Comparison of ENCODE assay signal across 12 cellular contexts in genomic region chr18:68414407-68414806, GRCh38.
A peak's percentile ranks its signal among the peaks of the same experiment; 100 is the strongest.
DNase-seq lines count a peak whose midpoint lies in the region; ATAC-seq, FAIRE-seq and TF ChIP-seq lines count a peak whose summit lies in the region.
"Had no signal": no experiment of that assay in that cellular context is flagged by ENCODE, and none has a peak within 500 bp of the region (broad histone marks: within the 10 kb centered on the region; RNA-seq: fewer than 3 reads in every experiment).

No MANE protein-coding gene starts in this region.

- H3K9me3 Mint-ChIP-seq in MCF 10A (ENCODE audit: unreplicated experiment) (no peaks in the 10 kb centered on the region), neural progenitor cell (no peaks in the 10 kb centered on the region)

- H3K4me3 ChIP-seq in mammary epithelial cell (replicated peaks in 1 of 3; ENCODE audit: insufficient read depth in 1 of 3, low read depth in 2 of 3, low read length in 3 of 3) (no peak overlapping the region), H1 (ENCODE audit: extremely low read depth in 1 of 4, insufficient read depth in 2 of 4, low read depth in 3 of 4, low read length in 4 of 4) (no peak overlapping the region; a peak in 1 of 8 replicates), neural progenitor cell (no peak overlapping the region), PC-9 (no peak overlapping the region), psoas muscle (no peak overlapping the region)
- H3K4me3 ChIP-seq: BLaER1 treated with 17β-estradiol and CSF1 and Interleukin-3, amounts not matched to agents 10 nM and 100 nM had no signal

- no peak overlapping the region for H3K4ac ChIP-seq in H1 (replicated peaks; ENCODE audit: insufficient read length, low read depth, low read length)

- H3K27me3 ChIP-seq in mammary epithelial cell (ENCODE audit: insufficient read depth, low read length) (no peaks in the 10 kb centered on the region), H1 (replicated peaks in 1 of 4; ENCODE audit: control insufficient read depth in 3 of 4, extremely low read depth in 1 of 4, insufficient read depth in 3 of 4, low read length in 3 of 4) (no peaks in the 10 kb centered on the region), neural progenitor cell (no peaks in the 10 kb centered on the region), PC-9 (ENCODE audit: insufficient read depth, low read depth) (no peaks in the 10 kb centered on the region), psoas muscle (ENCODE audit: insufficient read depth in 3 of 3, low read length in 2 of 3) (no peaks in the 10 kb centered on the region)
- H3K27me3 ChIP-seq: BLaER1 treated with 17β-estradiol and CSF1 and Interleukin-3, amounts not matched to agents 10 nM and 100 nM had no signal

- no peaks in the 10 kb centered on the region for H3K79me1 ChIP-seq in H1 (ENCODE audit: low read depth, low read length)

- H3K79me2 ChIP-seq in mammary epithelial cell (ENCODE audit: insufficient read depth, low read length) (no peaks in the 10 kb centered on the region), H1 (ENCODE audit: control insufficient read depth in 1 of 2, insufficient read depth in 2 of 2, low read length in 2 of 2) (no peaks in the 10 kb centered on the region), neural progenitor cell (ENCODE audit: low read depth) (no peaks in the 10 kb centered on the region), PC-9 (ENCODE audit: low read depth) (no peaks in the 10 kb centered on the region)

- H3K56ac ChIP-seq in H1 (replicated peaks; ENCODE audit: insufficient read length, low read depth, low read length), result no peak overlapping the region

- no peak for ATAC-seq in psoas muscle

- no peak overlapping the region for H2BK15ac ChIP-seq in H1 (ENCODE audit: low read length)

- H3K9ac ChIP-seq in mammary epithelial cell (ENCODE audit: insufficient read depth, low read length) (no peak overlapping the region), H1 (replicated peaks in 1 of 4; ENCODE audit: extremely low read depth in 1 of 4, low read depth in 3 of 4, low read length in 3 of 4) (no peak overlapping the region), neural progenitor cell (no peak overlapping the region)
- H3K9ac ChIP-seq: BLaER1 treated with 17β-estradiol and CSF1 and Interleukin-3, amounts not matched to agents 10 nM and 100 nM had no signal

- intact Hi-C loops in mammary epithelial cell (cut with micrococcal nuclease) (no loop called here), MCF 10A (cut with micrococcal nuclease) (no loop called here), PC-9 (cut with micrococcal nuclease; ENCODE audit: unreplicated experiment) (no loop called here), psoas muscle (cut with DNase I) (no loop called here)

- no peak for TF ChIP-seq POLR2A in H1 (IDR thresholded peaks at IDR 0.05; ENCODE audit: control extremely low read depth in 1 of 2, low read depth in 2 of 2, low read length in 2 of 2)

- BruUV-seq in mammary epithelial cell (replicated peaks; lab: Mats Ljungman, UMichigan) (no TSS peak), MCF 10A (replicated peaks; lab: Mats Ljungman, UMichigan) (no TSS peak), PC-9 (replicated peaks; lab: Mats Ljungman, UMichigan) (no TSS peak)

- no peaks in the 10 kb centered on the region for H3K23me2 ChIP-seq in H1 (ENCODE audit: low read depth, low read length)

- WGBS in mammary epithelial cell (ENCODE audit: low coverage, missing lambda C conversion rate), result 64% methylated on average over 2 of the region's 2 CpGs
- WGBS in H1 (ENCODE audit: extremely low coverage in 1 of 2, insufficient coverage in 1 of 2, insufficient read length in 1 of 2, insufficient replicate concordance in 2 of 2, low coverage in 1 of 2, low lambda C conversion rate in 2 of 2, missing lambda C conversion rate in 1 of 2), 2 experiments, result 88% methylated on average over 2 of the region's 2 CpGs; no CpG with 5 or more reads in 1 of the 2 experiments
- WGBS in psoas muscle, 3 donors, result 82 to 86% (median 85%) methylated on average over 2 of the region's 2 CpGs

- H4K20me1 ChIP-seq in mammary epithelial cell (ENCODE audit: insufficient read depth, low read length), result no peaks in the 10 kb centered on the region
- no peaks in the 10 kb centered on the region for H4K20me1 ChIP-seq in H1 (replicated peaks in 1 of 2; ENCODE audit: control insufficient read depth in 1 of 2, insufficient read depth in 2 of 2, low read length in 2 of 2)
- H4K20me1 ChIP-seq in neural progenitor cell (ENCODE audit: low read depth), result no peaks in the 10 kb centered on the region
- no peaks in the 10 kb centered on the region; the same call in 1 of the 2 replicates for H4K20me1 ChIP-seq in PC-9 (ENCODE audit: insufficient read depth)
- H4K20me1 ChIP-seq: BLaER1 treated with 17β-estradiol and CSF1 and Interleukin-3, amounts not matched to agents 10 nM and 100 nM had no signal

- no peak overlapping the region for H2BK12ac ChIP-seq in H1 (ENCODE audit: low read depth, low read length)

- H3K36me3 ChIP-seq in mammary epithelial cell (ENCODE audit: insufficient read depth, low read length) (no peaks in the 10 kb centered on the region), H1 (ENCODE audit: control insufficient read depth in 2 of 4, insufficient read depth in 4 of 4, low read length in 3 of 4) (no peaks in the 10 kb centered on the region), neural progenitor cell (no peaks in the 10 kb centered on the region), PC-9 (ENCODE audit: low read depth) (no peaks in the 10 kb centered on the region), psoas muscle (ENCODE audit: insufficient read depth in 1 of 2, low read depth in 1 of 2) (no peaks in the 10 kb centered on the region)
- H3K36me3 ChIP-seq: BLaER1 treated with 17β-estradiol and CSF1 and Interleukin-3, amounts not matched to agents 10 nM and 100 nM had no signal

- no peak overlapping the region for H2AK5ac ChIP-seq in H1 (ENCODE audit: low read depth, low read length)

- H3K23ac ChIP-seq in H1 (ENCODE audit: insufficient read length), result no peak overlapping the region

- no peak overlapping the region for H3K18ac ChIP-seq in H1 (ENCODE audit: extremely low read depth, low read length)

- H3K4me3 Mint-ChIP-seq in MCF 10A (ENCODE audit: unreplicated experiment) (no peak overlapping the region), neural progenitor cell (no peak overlapping the region)
- H3K4me3 Mint-ChIP-seq: CD4-positive, CD25-positive, alpha-beta regulatory T cell had no signal

- dilution Hi-C loops in mammary epithelial cell (cut with HindIII; ENCODE audit: low sequenced_read_pairs), result no loop called here

- H3K4me1 Mint-ChIP-seq in MCF 10A (ENCODE audit: insufficient read depth, unreplicated experiment), result peaks cover 14% of the 10 kb centered on the region
- peaks cover 9% of the 10 kb centered on the region for H3K4me1 Mint-ChIP-seq in neural progenitor cell
- H3K4me1 Mint-ChIP-seq: CD4-positive, CD25-positive, alpha-beta regulatory T cell had no signal

- POLR2A ChIA-PET in MCF 10A (lab: Yijun Ruan, JAX) (no interaction called here), H1 (lab: Charles Lee; ENCODE audit: partially characterized antibody) (no interaction called here), PC-9 (lab: Charles Lee; ENCODE audit: unreplicated experiment) (no interaction called here)

- no peak overlapping the region for H3K27ac ChIP-seq in mammary epithelial cell (ENCODE audit: insufficient read depth, low read depth, low read length)
- no peak overlapping the region for H3K27ac ChIP-seq in H1 (ENCODE audit: low read depth, low read length)
- no peak overlapping the region for H3K27ac ChIP-seq in neural progenitor cell
- H3K27ac ChIP-seq in PC-9, result no peak overlapping the region
- no peak overlapping the region for H3K27ac ChIP-seq in psoas muscle
- H3K27ac ChIP-seq: BLaER1 treated with 17β-estradiol and CSF1 and Interleukin-3, amounts not matched to agents 10 nM and 100 nM had no signal

- DNase-seq in mammary epithelial cell (no peak), MCF 10A (ENCODE audit: unreplicated experiment) (no peak), H1 (ENCODE audit: low read depth in 1 of 2, low spot score in 2 of 2) (no peak), neural progenitor cell (ENCODE audit: low spot score) (peak; percentile 40), PC-9 (no peak), AG08395 (ENCODE audit: low spot score) (no peak), psoas muscle (no peak)
- DNase-seq: 8988T; CD4-positive, CD25-positive, alpha-beta regulatory T cell; DMS 273 treated with DMSO at 0.1 percent for 48 hours; H7 had no signal

- H2BK20ac ChIP-seq in H1 (ENCODE audit: low read length), result no peak overlapping the region

- TF ChIP-seq CTCF in mammary epithelial cell (conservative IDR thresholded peaks at IDR 0.05 in 1 of 2, IDR thresholded peaks at IDR 0.05 in 1 of 2; ENCODE audit: extremely low read depth in 1 of 2, insufficient read depth in 1 of 2, low read depth in 1 of 2, low read length in 2 of 2) (no peak), MCF 10A (IDR thresholded peaks at IDR 0.05; ENCODE audit: unreplicated experiment) (no peak), H1 (IDR thresholded peaks at IDR 0.05; ENCODE audit: control extremely low read depth in 1 of 3, insufficient read depth in 1 of 3, low read depth in 1 of 3, low read length in 3 of 3) (no peak), neural progenitor cell (IDR thresholded peaks at IDR 0.05) (no peak), PC-9 (conservative IDR thresholded peaks at IDR 0.05) (no peak), psoas muscle (IDR thresholded peaks at IDR 0.05) (no peak)

- in situ Hi-C loops in mammary epithelial cell (cut with MboI; ENCODE audit: low sequenced_read_pairs in 2 of 2), result no loop called here

- no peak overlapping the region; the same call in 1 of the 2 replicates for H4K8ac ChIP-seq in H1 (ENCODE audit: extremely low read depth, insufficient read depth, low read length)

- no peaks in the 10 kb centered on the region for H3K9me2 ChIP-seq in PC-9 (ENCODE audit: insufficient read depth)

- H3K14ac ChIP-seq in H1 (ENCODE audit: insufficient read length), result no peak overlapping the region

- no peak for TF ChIP-seq EP300 in H1 (IDR thresholded peaks at IDR 0.05; ENCODE audit: borderline replicate concordance in 1 of 2, low read depth in 2 of 2, low read length in 2 of 2)

- H3K27me3 Mint-ChIP-seq in MCF 10A (ENCODE audit: insufficient read depth, unreplicated experiment), result no peaks in the 10 kb centered on the region
- no peaks in the 10 kb centered on the region for H3K27me3 Mint-ChIP-seq in neural progenitor cell (ENCODE audit: insufficient read depth, low read depth)
- H3K27me3 Mint-ChIP-seq: CD4-positive, CD25-positive, alpha-beta regulatory T cell had no signal

- H3K4me2 ChIP-seq in mammary epithelial cell (ENCODE audit: insufficient read depth, low read depth, low read length) (no peak overlapping the region), H1 (ENCODE audit: insufficient read depth in 1 of 2, low read depth in 2 of 2, low read length in 2 of 2) (no peak overlapping the region), neural progenitor cell (no peak overlapping the region), PC-9 (no peak overlapping the region)

- 0 out of 4 replicates have a peak, but pooled peaks of 1 of the 2 experiments have one; percentile 7 for TF ChIP-seq RAD21 in H1 (IDR thresholded peaks at IDR 0.05 in 1 of 2, conservative IDR thresholded peaks at IDR 0.05 in 1 of 2; ENCODE audit: low read depth in 2 of 2, low read length in 2 of 2)

- no peak overlapping the region for H4K5ac ChIP-seq in H1 (ENCODE audit: insufficient read length, low read depth, low read length)

- FAIRE-seq in H1 (lab: Jason Lieb, UNC), result peak; percentile 48

- H3F3A ChIP-seq in neural progenitor cell (ENCODE audit: low read depth), result no peaks in the 10 kb centered on the region
- no peaks in the 10 kb centered on the region for H3F3A ChIP-seq in PC-9 (ENCODE audit: insufficient read depth, low read depth)

- H3K36me3 Mint-ChIP-seq in MCF 10A (ENCODE audit: insufficient read depth, unreplicated experiment) (no peaks in the 10 kb centered on the region), neural progenitor cell (no peaks in the 10 kb centered on the region)
- H3K36me3 Mint-ChIP-seq: CD4-positive, CD25-positive, alpha-beta regulatory T cell had no signal

- CTCF ChIA-PET in mammary epithelial cell (lab: Charles Lee; ENCODE audit: low non-redundant PET) (no interaction called here), MCF 10A (lab: Yijun Ruan, JAX) (no interaction called here), H1 (lab: Charles Lee; ENCODE audit: partially characterized antibody) (no interaction called here), PC-9 (lab: Charles Lee) (no interaction called here)

- peak overlapping the region; percentile 72 for H2AFZ ChIP-seq in mammary epithelial cell (ENCODE audit: low read depth, low read length)
- H2AFZ ChIP-seq in H1 (ENCODE audit: low read length), result peak overlapping the region; percentile 86
- H2AFZ ChIP-seq in neural progenitor cell (replicated peaks), result peak overlapping the region; percentile 7
- H2AFZ ChIP-seq in PC-9, result no peak overlapping the region

- H3K9me3 ChIP-seq in mammary epithelial cell (replicated peaks; ENCODE audit: insufficient read depth, low read length), result peaks cover 3% of the 10 kb centered on the region
- no peaks in the 10 kb centered on the region for H3K9me3 ChIP-seq in H1 (ENCODE audit: insufficient read depth in 2 of 2, low read depth in 1 of 2, low read length in 1 of 2)
- no peaks in the 10 kb centered on the region for H3K9me3 ChIP-seq in neural progenitor cell (ENCODE audit: low read depth)
- no peaks in the 10 kb centered on the region for H3K9me3 ChIP-seq in PC-9 (ENCODE audit: insufficient read depth, low read depth)
- no peaks in the 10 kb centered on the region for H3K9me3 ChIP-seq in psoas muscle
- H3K9me3 ChIP-seq: BLaER1 treated with 17β-estradiol and CSF1 and Interleukin-3, amounts not matched to agents 10 nM and 100 nM had no signal

- no peak overlapping the region for H3K27ac Mint-ChIP-seq in MCF 10A (ENCODE audit: low read depth, unreplicated experiment)
- H3K27ac Mint-ChIP-seq in neural progenitor cell, result no peak overlapping the region

- H3K4me1 ChIP-seq in mammary epithelial cell (ENCODE audit: insufficient read depth, low read length) (peaks cover 19% of the 10 kb centered on the region), H1 (replicated peaks in 1 of 4; ENCODE audit: control insufficient read depth in 3 of 4, insufficient read depth in 4 of 4, low read length in 3 of 4) (peaks cover 0 to 4% (median 2%) of the 10 kb centered on the region in 4 experiments; a peak in 1 of 7 replicates), neural progenitor cell (peaks cover 6% of the 10 kb centered on the region), PC-9 (replicated peaks; ENCODE audit: insufficient read depth) (no peaks in the 10 kb centered on the region), psoas muscle (no peaks in the 10 kb centered on the region)

- no peak overlapping the region for H2BK120ac ChIP-seq in H1 (replicated peaks; ENCODE audit: low read depth, low read length)

- H2BK5ac ChIP-seq in H1 (ENCODE audit: low read depth, low read length), result no peak overlapping the region

- no peak overlapping the region for H4K91ac ChIP-seq in H1 (replicated peaks; ENCODE audit: insufficient read length, low read length)
